ENCODE assay signal across 2 cellular contexts in the genomic region with DNA sequence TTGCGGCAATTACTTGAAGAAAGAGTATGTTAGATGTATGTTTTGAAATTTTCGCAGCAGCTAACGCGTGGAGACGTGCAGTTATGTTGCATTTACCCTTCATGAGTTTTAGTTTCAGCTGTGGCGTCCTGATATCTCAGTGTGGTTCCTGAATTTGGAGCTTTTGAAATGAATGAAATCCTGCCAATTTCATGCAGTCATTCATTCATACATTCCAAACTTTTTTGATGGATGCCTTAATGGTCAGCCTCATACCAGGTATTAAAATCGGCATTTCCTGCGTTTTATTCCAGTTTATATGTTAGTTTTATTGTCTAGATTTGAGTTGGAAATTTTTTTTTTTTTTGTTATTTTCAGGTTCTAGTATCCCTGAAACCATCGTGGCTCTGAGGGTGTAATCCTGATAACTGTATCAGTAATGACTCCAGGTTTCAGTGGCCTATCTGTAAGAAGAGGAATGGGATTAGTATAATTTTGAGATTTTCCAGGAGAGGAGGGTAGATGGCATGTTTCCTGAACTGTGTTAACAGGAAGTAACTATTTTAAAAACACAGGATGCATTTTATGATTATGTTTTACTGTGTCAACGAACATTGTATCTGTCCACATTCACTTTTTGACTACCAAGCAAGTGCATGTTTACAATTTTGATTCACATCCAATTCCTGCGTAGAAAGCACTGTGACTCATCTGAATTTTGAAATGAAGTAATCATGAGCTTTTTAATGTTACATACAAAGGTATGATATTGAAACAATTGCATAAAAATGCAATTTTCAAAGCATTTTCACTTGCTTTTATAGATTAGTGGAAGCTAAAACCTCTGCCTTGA.
TF ChIP-seq lines count a peak whose summit lies in the region.

No MANE protein-coding gene starts in this region.

TF ChIP-seq in K562, 482 proteins besides CTCF, POLR2A, EP300 and RAD21 (continued from another document):
- TF ChIP-seq, protein P1, sequence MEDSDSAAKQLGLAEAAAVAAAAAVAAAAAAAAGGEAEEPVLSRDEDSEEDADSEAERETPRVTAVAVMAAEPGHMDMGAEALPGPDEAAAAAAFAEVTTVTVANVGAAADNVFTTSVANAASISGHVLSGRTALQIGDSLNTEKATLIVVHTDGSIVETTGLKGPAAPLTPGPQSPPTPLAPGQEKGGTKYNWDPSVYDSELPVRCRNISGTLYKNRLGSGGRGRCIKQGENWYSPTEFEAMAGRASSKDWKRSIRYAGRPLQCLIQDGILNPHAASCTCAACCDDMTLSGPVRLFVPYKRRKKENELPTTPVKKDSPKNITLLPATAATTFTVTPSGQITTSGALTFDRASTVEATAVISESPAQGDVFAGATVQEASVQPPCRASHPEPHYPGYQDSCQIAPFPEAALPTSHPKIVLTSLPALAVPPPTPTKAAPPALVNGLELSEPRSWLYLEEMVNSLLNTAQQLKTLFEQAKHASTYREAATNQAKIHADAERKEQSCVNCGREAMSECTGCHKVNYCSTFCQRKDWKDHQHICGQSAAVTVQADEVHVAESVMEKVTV (CRISPR knock-in tag; IDR thresholded peaks at IDR 0.05): no peak
- TF ChIP-seq ZNF143 (CRISPR knock-in tag; IDR thresholded peaks at IDR 0.05): no peak
- TF ChIP-seq, protein P2, sequence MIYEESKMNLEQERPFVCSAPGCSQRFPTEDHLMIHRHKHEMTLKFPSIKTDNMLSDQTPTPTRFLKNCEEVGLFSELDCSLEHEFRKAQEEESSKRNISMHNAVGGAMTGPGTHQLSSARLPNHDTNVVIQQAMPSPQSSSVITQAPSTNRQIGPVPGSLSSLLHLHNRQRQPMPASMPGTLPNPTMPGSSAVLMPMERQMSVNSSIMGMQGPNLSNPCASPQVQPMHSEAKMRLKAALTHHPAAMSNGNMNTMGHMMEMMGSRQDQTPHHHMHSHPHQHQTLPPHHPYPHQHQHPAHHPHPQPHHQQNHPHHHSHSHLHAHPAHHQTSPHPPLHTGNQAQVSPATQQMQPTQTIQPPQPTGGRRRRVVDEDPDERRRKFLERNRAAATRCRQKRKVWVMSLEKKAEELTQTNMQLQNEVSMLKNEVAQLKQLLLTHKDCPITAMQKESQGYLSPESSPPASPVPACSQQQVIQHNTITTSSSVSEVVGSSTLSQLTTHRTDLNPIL (CRISPR knock-in tag; IDR thresholded peaks at IDR 0.05): no peak
- TF ChIP-seq ZNF24 (IDR thresholded peaks at IDR 0.05): peak; percentile 83
- no peak for TF ChIP-seq SIN3B (IDR thresholded peaks at IDR 0.05; ENCODE audit: low read depth)
- peak in 1 of 2 experiments; percentile 46; a peak in 1 of 4 replicates for TF ChIP-seq FOXK2 (conservative IDR thresholded peaks at IDR 0.05 in 1 of 2, IDR thresholded peaks at IDR 0.05 in 1 of 2; ENCODE audit: low read depth in 2 of 2)
- TF ChIP-seq MBD2 (IDR thresholded peaks at IDR 0.05; ENCODE audit: borderline replicate concordance, low read depth): no peak
- TF ChIP-seq FOXJ2 (tag; IDR thresholded peaks at IDR 0.05): no peak
- TF ChIP-seq LARP7 (IDR thresholded peaks at IDR 0.05): no peak
- no peak for TF ChIP-seq MTA1 (IDR thresholded peaks at IDR 0.05; ENCODE audit: borderline replicate concordance)
- TF ChIP-seq, protein P3, sequence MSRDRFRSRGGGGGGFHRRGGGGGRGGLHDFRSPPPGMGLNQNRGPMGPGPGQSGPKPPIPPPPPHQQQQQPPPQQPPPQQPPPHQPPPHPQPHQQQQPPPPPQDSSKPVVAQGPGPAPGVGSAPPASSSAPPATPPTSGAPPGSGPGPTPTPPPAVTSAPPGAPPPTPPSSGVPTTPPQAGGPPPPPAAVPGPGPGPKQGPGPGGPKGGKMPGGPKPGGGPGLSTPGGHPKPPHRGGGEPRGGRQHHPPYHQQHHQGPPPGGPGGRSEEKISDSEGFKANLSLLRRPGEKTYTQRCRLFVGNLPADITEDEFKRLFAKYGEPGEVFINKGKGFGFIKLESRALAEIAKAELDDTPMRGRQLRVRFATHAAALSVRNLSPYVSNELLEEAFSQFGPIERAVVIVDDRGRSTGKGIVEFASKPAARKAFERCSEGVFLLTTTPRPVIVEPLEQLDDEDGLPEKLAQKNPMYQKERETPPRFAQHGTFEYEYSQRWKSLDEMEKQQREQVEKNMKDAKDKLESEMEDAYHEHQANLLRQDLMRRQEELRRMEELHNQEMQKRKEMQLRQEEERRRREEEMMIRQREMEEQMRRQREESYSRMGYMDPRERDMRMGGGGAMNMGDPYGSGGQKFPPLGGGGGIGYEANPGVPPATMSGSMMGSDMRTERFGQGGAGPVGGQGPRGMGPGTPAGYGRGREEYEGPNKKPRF (IDR thresholded peaks at IDR 0.05; ENCODE audit: low read depth, low read length): no peak
- TF ChIP-seq RBM15 (IDR thresholded peaks at IDR 0.05; ENCODE audit: insufficient read depth, low read length): no peak
- TF ChIP-seq, protein P4, sequence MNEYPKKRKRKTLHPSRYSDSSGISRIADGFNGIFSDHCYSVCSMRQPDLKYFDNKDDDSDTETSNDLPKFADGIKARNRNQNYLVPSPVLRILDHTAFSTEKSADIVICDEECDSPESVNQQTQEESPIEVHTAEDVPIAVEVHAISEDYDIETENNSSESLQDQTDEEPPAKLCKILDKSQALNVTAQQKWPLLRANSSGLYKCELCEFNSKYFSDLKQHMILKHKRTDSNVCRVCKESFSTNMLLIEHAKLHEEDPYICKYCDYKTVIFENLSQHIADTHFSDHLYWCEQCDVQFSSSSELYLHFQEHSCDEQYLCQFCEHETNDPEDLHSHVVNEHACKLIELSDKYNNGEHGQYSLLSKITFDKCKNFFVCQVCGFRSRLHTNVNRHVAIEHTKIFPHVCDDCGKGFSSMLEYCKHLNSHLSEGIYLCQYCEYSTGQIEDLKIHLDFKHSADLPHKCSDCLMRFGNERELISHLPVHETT (CRISPR knock-in tag; conservative IDR thresholded peaks at IDR 0.05 in 1 of 2, IDR thresholded peaks at IDR 0.05 in 1 of 2): 0 out of 4 replicates have a peak, but pooled peaks of 1 of the 2 experiments have one; percentile 26
- no peak for TF ChIP-seq THRAP3 (IDR thresholded peaks at IDR 0.05; ENCODE audit: borderline replicate concordance)

TF ChIP-seq in HepG2, 621 proteins besides CTCF, POLR2A, EP300 and RAD21 (continued from another document):
- TF ChIP-seq, protein P5, sequence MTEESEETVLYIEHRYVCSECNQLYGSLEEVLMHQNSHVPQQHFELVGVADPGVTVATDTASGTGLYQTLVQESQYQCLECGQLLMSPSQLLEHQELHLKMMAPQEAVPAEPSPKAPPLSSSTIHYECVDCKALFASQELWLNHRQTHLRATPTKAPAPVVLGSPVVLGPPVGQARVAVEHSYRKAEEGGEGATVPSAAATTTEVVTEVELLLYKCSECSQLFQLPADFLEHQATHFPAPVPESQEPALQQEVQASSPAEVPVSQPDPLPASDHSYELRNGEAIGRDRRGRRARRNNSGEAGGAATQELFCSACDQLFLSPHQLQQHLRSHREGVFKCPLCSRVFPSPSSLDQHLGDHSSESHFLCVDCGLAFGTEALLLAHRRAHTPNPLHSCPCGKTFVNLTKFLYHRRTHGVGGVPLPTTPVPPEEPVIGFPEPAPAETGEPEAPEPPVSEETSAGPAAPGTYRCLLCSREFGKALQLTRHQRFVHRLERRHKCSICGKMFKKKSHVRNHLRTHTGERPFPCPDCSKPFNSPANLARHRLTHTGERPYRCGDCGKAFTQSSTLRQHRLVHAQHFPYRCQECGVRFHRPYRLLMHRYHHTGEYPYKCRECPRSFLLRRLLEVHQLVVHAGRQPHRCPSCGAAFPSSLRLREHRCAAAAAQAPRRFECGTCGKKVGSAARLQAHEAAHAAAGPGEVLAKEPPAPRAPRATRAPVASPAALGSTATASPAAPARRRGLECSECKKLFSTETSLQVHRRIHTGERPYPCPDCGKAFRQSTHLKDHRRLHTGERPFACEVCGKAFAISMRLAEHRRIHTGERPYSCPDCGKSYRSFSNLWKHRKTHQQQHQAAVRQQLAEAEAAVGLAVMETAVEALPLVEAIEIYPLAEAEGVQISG (CRISPR knock-in tag; IDR thresholded peaks at IDR 0.05): no peak
- TF ChIP-seq ZC3H4 (CRISPR knock-in tag; IDR thresholded peaks at IDR 0.05; ENCODE audit: borderline replicate concordance): no peak
